18 cellular contexts compared by ENCODE assay signal in the genomic region with DNA sequence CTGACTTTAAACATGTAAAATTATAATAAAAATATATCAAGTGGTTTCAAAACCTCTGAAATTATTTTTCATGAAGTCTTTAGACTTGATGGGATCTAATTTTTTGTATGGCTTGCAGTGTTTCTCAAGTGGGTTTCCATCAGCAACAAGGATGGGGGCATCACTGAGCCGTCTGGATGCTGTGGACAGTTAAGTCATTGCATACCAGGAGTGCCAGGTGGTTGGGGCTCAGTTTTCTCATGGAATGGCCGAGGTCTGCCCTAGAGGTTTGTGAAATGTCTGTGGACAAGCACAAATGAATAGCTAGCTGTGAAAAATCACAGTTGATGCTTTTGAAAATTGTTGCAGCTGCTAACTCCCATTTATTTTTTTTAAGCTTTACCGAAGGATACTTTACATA. TPM values are rescaled to one million over a fixed set of nuclear protein-coding genes. Genes with fewer than 3 reads are reported as not detected.
DNase-seq lines count a peak whose midpoint lies in the region; ATAC-seq and TF ChIP-seq lines count a peak whose summit lies in the region.
"Had no signal": no experiment of that assay in that cellular context is flagged by ENCODE, and none has a peak within 500 bp of the region (broad histone marks: within the 10 kb centered on the region; RNA-seq: fewer than 3 reads in every experiment).

No MANE protein-coding gene starts in this region.

- no peak overlapping the region for H2BK20ac ChIP-seq in IMR-90 (ENCODE audit: low read depth, low read length)

- no peaks in the 10 kb centered on the region for H3K9me3 Mint-ChIP-seq in Calu3 (ENCODE audit: low read depth, unreplicated experiment)
- no peaks in the 10 kb centered on the region for H3K9me3 Mint-ChIP-seq in neural crest cell
- H3K9me3 Mint-ChIP-seq in activated CD4-positive, alpha-beta T cell treated with anti-CD3 and anti-CD28 coated beads, Interleukin-2, amount 10 ng/mL, durations not matched to agents 24 days and 14 days: no peaks in the 10 kb centered on the region
- H3K9me3 Mint-ChIP-seq: activated CD4-positive, alpha-beta memory T cell treated with anti-CD3 and anti-CD28 coated beads for 36 hours; CD4-positive, CD25-positive, alpha-beta regulatory T cell; stimulated activated memory B cell treated with anti-CD40 and anti-IgM and Interleukin-4, amounts not matched to agents 10 μg/mL and 1 μg/mL and 100 μg/mL, for 72 hours had no signal

- no peak overlapping the region for H2BK5ac ChIP-seq in IMR-90 (ENCODE audit: low read depth, low read length, poor library complexity, severe bottlenecking)

- no peak overlapping the region for H3K27ac ChIP-seq in IMR-90 (ENCODE audit: insufficient read depth, low read length)

- H3K4me1 ChIP-seq in IMR-90 (ENCODE audit: control insufficient read depth, insufficient read depth, low read length): peaks cover 4% of the 10 kb centered on the region

- H3K4me3 Mint-ChIP-seq in Calu3 (ENCODE audit: low read depth, unreplicated experiment): no peak overlapping the region
- H3K4me3 Mint-ChIP-seq in neural crest cell: peak overlapping the region; percentile 74
- H3K4me3 Mint-ChIP-seq in activated CD4-positive, alpha-beta T cell treated with anti-CD3 and anti-CD28 coated beads, Interleukin-2, amount 10 ng/mL, durations not matched to agents 24 days and 14 days: no peak overlapping the region

- H2AK9ac ChIP-seq in IMR-90 (replicated peaks; ENCODE audit: low read depth, low read length, poor library complexity): no peak overlapping the region

- no peak overlapping the region for H3K27ac Mint-ChIP-seq in Calu3 (ENCODE audit: unreplicated experiment)
- H3K27ac Mint-ChIP-seq in neural crest cell (ENCODE audit: unreplicated experiment): no peak overlapping the region
- H3K27ac Mint-ChIP-seq in activated CD4-positive, alpha-beta T cell treated with anti-CD3 and anti-CD28 coated beads, Interleukin-2, amount 10 ng/mL, durations not matched to agents 24 days and 14 days: no peak overlapping the region
- H3K27ac Mint-ChIP-seq: activated CD4-positive, alpha-beta memory T cell treated with anti-CD3 and anti-CD28 coated beads for 36 hours; CD4-positive, CD25-positive, alpha-beta regulatory T cell; stimulated activated memory B cell treated with anti-CD40 and anti-IgM and Interleukin-4, amounts not matched to agents 10 μg/mL and 1 μg/mL and 100 μg/mL, for 72 hours had no signal

- CTCF ChIA-PET in Calu3 (lab: Charles Lee) (no interaction called here), IMR-90 (lab: Yijun Ruan, JAX) (no interaction called here)

- TF ChIP-seq POLR2A in IMR-90 (IDR thresholded peaks at IDR 0.05; ENCODE audit: low read depth, low read length): no peak

- H3K4me3 ChIP-seq in IMR-90 (ENCODE audit: insufficient read depth, low read depth, low read length) (no peak overlapping the region), astrocyte of the spinal cord (ENCODE audit: low read depth, low read length) (no peak overlapping the region)

- TF ChIP-seq RAD21 in IMR-90 (IDR thresholded peaks at IDR 0.05; ENCODE audit: low read length): no peak

- H3K36me3 Mint-ChIP-seq in Calu3 (ENCODE audit: insufficient read depth, unreplicated experiment) (peaks cover 24% of the 10 kb centered on the region), neural crest cell (ENCODE audit: low read depth) (no peaks in the 10 kb centered on the region)
- no peaks in the 10 kb centered on the region for H3K36me3 Mint-ChIP-seq in activated CD4-positive, alpha-beta T cell treated with anti-CD3 and anti-CD28 coated beads, Interleukin-2, amount 10 ng/mL, durations not matched to agents 24 days and 14 days (ENCODE audit: low read depth)
- H3K36me3 Mint-ChIP-seq: activated CD4-positive, alpha-beta memory T cell treated with anti-CD3 and anti-CD28 coated beads for 36 hours; CD4-positive, CD25-positive, alpha-beta regulatory T cell; stimulated activated memory B cell treated with anti-CD40 and anti-IgM and Interleukin-4, amounts not matched to agents 10 μg/mL and 1 μg/mL and 100 μg/mL, for 72 hours had no signal

- no peaks in the 10 kb centered on the region; the same call in 1 of the 2 replicates for H3K36me3 ChIP-seq in IMR-90 (ENCODE audit: control insufficient read depth, insufficient read depth, low read length)

- no peak overlapping the region for H4K8ac ChIP-seq in IMR-90 (ENCODE audit: low read depth in 2 of 2, low read length in 2 of 2)

- TF ChIP-seq CTCF in Calu3 (IDR thresholded peaks at IDR 0.05; ENCODE audit: unreplicated experiment) (no peak), IMR-90 (conservative IDR thresholded peaks at IDR 0.05; ENCODE audit: low read depth, low read length) (no peak), astrocyte of the spinal cord (IDR thresholded peaks at IDR 0.05; ENCODE audit: low read depth, low read length) (no peak), neural crest cell (conservative IDR thresholded peaks at IDR 0.05) (no peak)

- no peak overlapping the region for H2AK5ac ChIP-seq in IMR-90 (ENCODE audit: low read depth, low read length)

- H3K9me1 ChIP-seq in IMR-90 (ENCODE audit: insufficient read depth, low read length): peaks cover 9% of the 10 kb centered on the region

- intact Hi-C loops in Calu3 (cut with micrococcal nuclease; ENCODE audit: unreplicated experiment): no loop called here
- intact Hi-C loops in IMR-90 (cut with micrococcal nuclease): loop anchor here (5.0 kb wide), 1 partner anchor 248 kb away; the partner anchor contains the start of gene SPIRE1
- intact Hi-C loops in activated CD4-positive, alpha-beta T cell treated with anti-CD3 and anti-CD28 coated beads, Interleukin-2, amount 10 ng/mL, durations not matched to agents 24 days and 14 days (cut with micrococcal nuclease): loop anchor here (5.0 kb wide), 1 partner anchor 248 kb away; the partner anchor contains the start of gene SPIRE1

- ATAC-seq in IMR-90 (ENCODE audit: low read depth) (no peak), GM21723 (IDR thresholded peaks at IDR 0.05; ENCODE audit: unreplicated experiment) (no peak), HG03439 (IDR thresholded peaks at IDR 0.05; ENCODE audit: unreplicated experiment) (no peak)
- ATAC-seq in activated CD4-positive, CD25-positive, alpha-beta regulatory T cell treated with anti-CD3 and anti-CD28 coated beads, Interleukin-2, amount 50 U/mL, for 24 hours: no peak
- ATAC-seq: esophagus mucosa; stimulated activated memory B cell treated with anti-CD40 and anti-IgM and Interleukin-4, amounts not matched to agents 10 μg/mL and 1 μg/mL and 100 μg/mL, for 72 hours had no signal

- BruUV-seq in Calu3 (replicated peaks; lab: Mats Ljungman, UMichigan) (TSS peak; percentile 36), IMR-90 (replicated peaks; lab: Mats Ljungman, UMichigan) (no TSS peak)

- DNase-seq in Calu3 (no peak), IMR-90 (peak; percentile 26), astrocyte of the spinal cord (ENCODE audit: low read depth, low spot score) (peak; percentile 35), neural crest cell (ENCODE audit: low read depth, low spot score) (no peak)
- DNase-seq in activated CD4-positive, alpha-beta T cell treated with anti-CD3 and anti-CD28 coated beads, Interleukin-2, amount 10 ng/mL, durations not matched to agents 24 days and 14 days: no peak
- DNase-seq: activated CD4-positive, alpha-beta memory T cell treated with anti-CD3 and anti-CD28 coated beads for 36 hours; activated effector memory CD4-positive, alpha-beta T cell treated with anti-CD3 and anti-CD28 coated beads, Interleukin-2, amount 50 U/mL, for 16 hours; CD4-positive, CD25-positive, alpha-beta regulatory T cell; mesenchymal stem cell; NCI-H2171; OCI-M1; stimulated activated CD4-positive, alpha-beta T cell treated with anti-CD3 and anti-CD28 coated beads, Interleukin-4, amount 100 ng/mL, for 1 hour; T-helper 2 cell had no signal

- no peak overlapping the region for H3K14ac ChIP-seq in IMR-90 (replicated peaks; ENCODE audit: low read depth, low read length)

- H3K9ac ChIP-seq in IMR-90 (ENCODE audit: low read depth, low read length): no peak overlapping the region

- POLR2A ChIA-PET in IMR-90 (lab: Charles Lee; ENCODE audit: unreplicated experiment): interaction anchor here (0.5 kb wide), 1 partner anchor 14 kb away, joined by 11 read pairs; no protein-coding TSS in a partner anchor

- H3K79me1 ChIP-seq in IMR-90 (ENCODE audit: low read depth in 1 of 2, low read length in 2 of 2): peaks cover 17 to 50% of the 10 kb centered on the region in 2 experiments

- H4K5ac ChIP-seq in IMR-90 (ENCODE audit: low read depth, low read length): no peak overlapping the region

- no peak overlapping the region for H3K4ac ChIP-seq in IMR-90 (ENCODE audit: low read depth, low read length)

- no peak overlapping the region for H3K18ac ChIP-seq in IMR-90 (ENCODE audit: low read depth, low read length)

- no peak overlapping the region for H2AFZ ChIP-seq in IMR-90 (replicated peaks; ENCODE audit: low read length, poor library complexity)

- H3K4me2 ChIP-seq in IMR-90 (ENCODE audit: low read depth, low read length): no peak overlapping the region

- no peak overlapping the region for H3K56ac ChIP-seq in IMR-90 (ENCODE audit: extremely low read depth, insufficient read depth, low read length)

- no peak overlapping the region for H3K23ac ChIP-seq in IMR-90 (ENCODE audit: low read depth, low read length)

- H2BK15ac ChIP-seq in IMR-90 (ENCODE audit: low read depth, low read length): no peak overlapping the region

- no peaks in the 10 kb centered on the region; the same call in 1 of the 2 replicates for H3K27me3 ChIP-seq in IMR-90 (ENCODE audit: control insufficient read depth, insufficient read depth, low read length)

- dilution Hi-C loops in IMR-90 (cut with HindIII; ENCODE audit: low sequenced_read_pairs, unreplicated experiment): no loop called here

- no peaks in the 10 kb centered on the region; the same call in none of the 2 replicates for H4K20me1 ChIP-seq in IMR-90 (ENCODE audit: insufficient read depth, low read length)

- no peak overlapping the region for H4K91ac ChIP-seq in IMR-90 (ENCODE audit: insufficient read depth, low read depth, low read length)

- H2BK120ac ChIP-seq in IMR-90 (ENCODE audit: low read depth, low read length): no peak overlapping the region

- H3K27me3 Mint-ChIP-seq in Calu3 (ENCODE audit: unreplicated experiment) (peaks cover 23% of the 10 kb centered on the region), neural crest cell (ENCODE audit: low read depth) (peaks cover 32% of the 10 kb centered on the region)
- H3K27me3 Mint-ChIP-seq in activated CD4-positive, alpha-beta T cell treated with anti-CD3 and anti-CD28 coated beads, Interleukin-2, amount 10 ng/mL, durations not matched to agents 24 days and 14 days: peaks cover 29% of the 10 kb centered on the region

- in situ Hi-C loops in IMR-90 (cut with MboI; ENCODE audit: low sequenced_read_pairs): no loop called here
- in situ Hi-C loops in astrocyte of the spinal cord (cut with HindIII; ENCODE audit: low sequenced_read_pairs): no loop called here

- WGBS in IMR-90 (ENCODE audit: extremely low coverage in 2 of 2, insufficient read length in 1 of 2), 2 experiments: no CpG with 5 or more reads among the region's 3 CpGs

- no peaks in the 10 kb centered on the region for H3K9me3 ChIP-seq in IMR-90 (ENCODE audit: control insufficient read depth, insufficient read depth, low read length)

- H3K4me1 Mint-ChIP-seq in Calu3 (ENCODE audit: low read depth, unreplicated experiment) (no peaks in the 10 kb centered on the region), neural crest cell (peaks cover 40% of the 10 kb centered on the region)
- H3K4me1 Mint-ChIP-seq in activated CD4-positive, alpha-beta T cell treated with anti-CD3 and anti-CD28 coated beads, Interleukin-2, amount 10 ng/mL, durations not matched to agents 24 days and 14 days: peaks cover 26% of the 10 kb centered on the region

RNA-seq across cellular contexts. Expression of gene PRELID3A, which starts 1.7 kb away (rescaled TPM):
- total RNA-seq in Calu3 (2022) (5.8 and 6.8 TPM in 2 replicates), IMR-90 (2012; rRNA removed) (1.8 and 2.2 TPM in 2 replicates), neural crest cell (21.6 and 32.5 TPM in 2 replicates)
- 10.1 and 11.1 TPM in 2 replicates for polyA plus RNA-seq in IMR-90 (2012; rRNA removed)
- 3.7 and 4.4 TPM in 2 replicates for polyA plus RNA-seq in IMR-90 (2012; cell fraction: cytosol; rRNA removed)
- polyA plus RNA-seq in IMR-90 (2012; cell fraction: nucleus; rRNA removed; ENCODE audit: low replicate concordance): 42.2 and 105 TPM in 2 replicates
- 5.5 and 5.9 TPM in 2 replicates for total RNA-seq in activated CD4-positive, alpha-beta T cell treated with anti-CD3 and anti-CD28 coated beads, Interleukin-2, amount 10 ng/mL, durations not matched to agents 24 days and 14 days
- total RNA-seq: CD4-positive, CD25-positive, alpha-beta regulatory T cell had no signal

RNA-seq across cellular contexts. Expression of gene AFG3L2, which starts 32.4 kb away (rescaled TPM):
- total RNA-seq in Calu3 (2022): 55.1 and 59.2 TPM in 2 replicates
- total RNA-seq in IMR-90 (2012; rRNA removed): 37.6 and 65.5 TPM in 2 replicates
- 24.8 and 26.9 TPM in 2 replicates for polyA plus RNA-seq in IMR-90 (2012; rRNA removed)
- polyA plus RNA-seq in IMR-90 (2012; cell fraction: cytosol; rRNA removed): 8.9 and 15.8 TPM in 2 replicates
- polyA plus RNA-seq in IMR-90 (2012; cell fraction: nucleus; rRNA removed; ENCODE audit: low replicate concordance): 8.0 and 24.0 TPM in 2 replicates
- 55.3 and 56.4 TPM in 2 replicates for total RNA-seq in neural crest cell
- total RNA-seq in activated CD4-positive, alpha-beta T cell treated with anti-CD3 and anti-CD28 coated beads, Interleukin-2, amount 10 ng/mL, durations not matched to agents 24 days and 14 days: 71.8 and 74.6 TPM in 2 replicates

Comparison
In these comparisons a context has a peak if more than half of its experiments do, and no peak if none do; other contexts are left out.
1. DNase-seq: peak in IMR-90 (single experiment) and astrocyte of the spinal cord (single experiment); none in Calu3 (single experiment), neural crest cell (single experiment) and activated CD4-positive, alpha-beta T cell treated with anti-CD3 and anti-CD28 coated beads, Interleukin-2, amount 10 ng/mL, durations not matched to agents 24 days and 14 days (single experiment).